19 cellular contexts compared by ENCODE assay signal in the genomic region with DNA sequence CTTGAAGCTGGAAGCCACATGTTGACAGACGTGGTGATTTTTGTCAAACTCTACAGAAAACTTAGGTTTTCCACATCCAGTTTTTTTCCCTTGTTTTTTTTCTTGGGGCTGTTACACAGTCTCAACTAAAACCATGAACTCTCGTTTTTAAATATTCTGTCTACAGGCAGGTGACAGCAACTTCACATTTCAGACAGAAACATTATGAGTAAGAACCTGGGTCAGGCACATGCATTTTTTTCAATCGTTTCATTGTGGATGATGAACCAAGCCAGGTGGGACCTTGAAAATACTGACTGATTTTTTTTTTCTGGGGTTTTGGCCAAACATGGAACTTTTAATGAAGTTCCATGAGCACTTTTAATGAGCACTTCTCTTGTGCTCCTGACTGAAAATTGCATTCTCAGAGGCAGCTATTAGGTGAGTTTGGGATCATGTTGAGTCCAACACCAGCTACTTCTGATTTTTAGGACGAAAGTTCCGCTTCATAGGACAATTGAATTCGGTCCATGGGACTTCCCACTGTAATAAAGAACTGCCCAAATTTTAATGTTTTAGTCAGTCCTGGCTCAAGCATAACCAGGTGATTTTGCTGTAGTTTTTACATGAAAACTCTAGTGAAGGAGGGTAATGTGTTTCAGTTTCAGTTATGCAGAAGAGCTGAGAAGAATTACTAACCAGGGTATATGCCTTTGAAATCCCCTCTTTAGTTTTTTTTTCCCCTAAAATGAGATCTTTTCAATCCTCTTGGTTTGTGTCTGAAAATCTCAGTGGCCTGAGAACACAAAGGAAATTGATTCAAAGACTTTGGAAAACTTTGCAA.
A peak's percentile ranks its signal among the peaks of the same experiment; 100 is the strongest.
DNase-seq lines count a peak whose midpoint lies in the region; ATAC-seq and TF ChIP-seq lines count a peak whose summit lies in the region.
"Had no signal": no experiment of that assay in that cellular context is flagged by ENCODE, and none has a peak within 500 bp of the region (broad histone marks: within the 10 kb centered on the region; RNA-seq: fewer than 3 reads in every experiment).

No MANE protein-coding gene starts in this region.

- H3K79me2 ChIP-seq in OCI-LY3 (ENCODE audit: low read length): no peaks in the 10 kb centered on the region

- H3K27ac ChIP-seq in OCI-LY3 (ENCODE audit: low read length): peak overlapping the region; percentile 99
- no peak overlapping the region for H3K27ac ChIP-seq in coronary artery
- H3K27ac ChIP-seq: breast epithelium, suprapubic skin had no signal

- H3K9ac ChIP-seq in OCI-LY3 (ENCODE audit: low read length): peak overlapping the region; percentile 72

- TF ChIP-seq CTCF in OCI-LY3 (IDR thresholded peaks at IDR 0.05; ENCODE audit: low read depth, low read length) (no peak), coronary artery (IDR thresholded peaks at IDR 0.05) (no peak)

- DNase-seq in coronary artery (ENCODE audit: low spot score) (no peak), NCI-H526 (lab: John Stamatoyannopoulos, UW) (no peak), KG1 (lab: John Stamatoyannopoulos, UW) (no peak)
- no peak for DNase-seq in activated CD8-positive, alpha-beta memory T cell treated with anti-CD3 and anti-CD28 coated beads, Interleukin-2, amount 50 U/mL, for 48 hours
- DNase-seq: activated CD4-positive, alpha-beta T cell treated with anti-CD3 and anti-CD28 coated beads, Interleukin-2, amount 50 U/mL, for 1 hour; activated effector memory CD4-positive, alpha-beta T cell treated with anti-CD3 and anti-CD28 coated beads, Interleukin-2, amount 50 U/mL, for 16 hours; CD4-positive, CD25-positive, alpha-beta regulatory T cell; glutamatergic neuron; Kasumi-1; NCI-H2171; OCI-M1; T-cell had no signal

- H3K4me1 ChIP-seq in OCI-LY3 (ENCODE audit: low read length): peaks cover 52% of the 10 kb centered on the region
- H3K4me1 ChIP-seq: breast epithelium, suprapubic skin had no signal

- peak overlapping the region; percentile 76 for H3K4me2 ChIP-seq in OCI-LY3 (ENCODE audit: low read length)

- H4K20me1 ChIP-seq in OCI-LY3 (ENCODE audit: insufficient read depth, low read length): no peaks in the 10 kb centered on the region

- peak overlapping the region; percentile 23; the same call in 1 of the 2 replicates for H2AFZ ChIP-seq in OCI-LY3 (ENCODE audit: low read depth, low read length)

- H3K4me3 ChIP-seq in OCI-LY3 (ENCODE audit: low read length): peak overlapping the region; percentile 57
- no peak overlapping the region for H3K4me3 ChIP-seq in coronary artery
- H3K4me3 ChIP-seq: breast epithelium, suprapubic skin had no signal

- peaks cover 11% of the 10 kb centered on the region; the same call in 1 of the 2 replicates for H3K9me3 ChIP-seq in OCI-LY3 (ENCODE audit: insufficient read depth, low read length)
- H3K9me3 ChIP-seq: breast epithelium, suprapubic skin had no signal

- H3K36me3 ChIP-seq in OCI-LY3 (replicated peaks; ENCODE audit: low read depth, low read length): peaks cover 17% of the 10 kb centered on the region
- H3K36me3 ChIP-seq: breast epithelium, suprapubic skin had no signal

- ATAC-seq in GM18870 (IDR thresholded peaks at IDR 0.05; ENCODE audit: unreplicated experiment) (peak; percentile 91), GM21529 (IDR thresholded peaks at IDR 0.05; ENCODE audit: unreplicated experiment) (peak; percentile 90), HG03039 (IDR thresholded peaks at IDR 0.05; ENCODE audit: unreplicated experiment) (peak; percentile 67)
- ATAC-seq: HCT116, T-cell had no signal

- H3K27me3 ChIP-seq in OCI-LY3 (ENCODE audit: low read depth, low read length): no peaks in the 10 kb centered on the region
- H3K27me3 ChIP-seq: breast epithelium, suprapubic skin had no signal
